1 cellular context compared by ENCODE assay signal in the genomic region with DNA sequence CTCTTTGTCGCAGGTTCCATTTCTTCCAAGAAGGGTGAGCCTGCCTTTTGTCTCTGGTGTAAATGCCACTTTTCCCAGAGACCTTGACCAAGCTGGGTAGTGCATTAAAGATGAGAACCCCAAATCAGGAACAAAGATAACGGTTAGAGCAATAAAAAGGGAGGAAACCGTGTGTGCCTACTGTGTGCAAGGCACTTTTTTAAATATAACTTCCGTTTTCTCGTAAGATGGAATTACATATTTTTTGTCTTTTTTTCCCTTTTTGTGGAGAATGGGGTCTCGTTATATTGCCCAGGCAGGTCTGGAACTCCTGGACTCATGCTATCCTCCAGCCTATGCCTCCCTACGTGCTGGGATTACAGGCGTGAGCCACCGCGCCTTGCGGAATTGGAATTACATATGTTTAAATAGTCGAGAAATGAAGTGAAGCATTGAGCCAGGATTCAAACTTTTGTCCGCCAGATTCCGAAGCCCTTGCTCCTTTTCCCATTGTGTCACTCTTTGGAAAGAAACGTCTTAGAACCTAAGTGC.
TF ChIP-seq lines count a peak whose summit lies in the region.

No MANE protein-coding gene starts in this region.

TF ChIP-seq in IMR-90, 13 proteins besides CTCF, POLR2A, EP300 and RAD21:
- TF ChIP-seq MAFK (IDR thresholded peaks at IDR 0.05; ENCODE audit: low read depth, low read length), result no peak
- no peak for TF ChIP-seq MAZ (IDR thresholded peaks at IDR 0.05; ENCODE audit: borderline replicate concordance, low read depth, low read length)
- no peak for TF ChIP-seq MXI1 (IDR thresholded peaks at IDR 0.05; ENCODE audit: borderline replicate concordance, low read depth, low read length)
- TF ChIP-seq, protein P1, sequence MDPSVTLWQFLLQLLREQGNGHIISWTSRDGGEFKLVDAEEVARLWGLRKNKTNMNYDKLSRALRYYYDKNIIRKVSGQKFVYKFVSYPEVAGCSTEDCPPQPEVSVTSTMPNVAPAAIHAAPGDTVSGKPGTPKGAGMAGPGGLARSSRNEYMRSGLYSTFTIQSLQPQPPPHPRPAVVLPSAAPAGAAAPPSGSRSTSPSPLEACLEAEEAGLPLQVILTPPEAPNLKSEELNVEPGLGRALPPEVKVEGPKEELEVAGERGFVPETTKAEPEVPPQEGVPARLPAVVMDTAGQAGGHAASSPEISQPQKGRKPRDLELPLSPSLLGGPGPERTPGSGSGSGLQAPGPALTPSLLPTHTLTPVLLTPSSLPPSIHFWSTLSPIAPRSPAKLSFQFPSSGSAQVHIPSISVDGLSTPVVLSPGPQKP (IDR thresholded peaks at IDR 0.05; ENCODE audit: borderline replicate concordance, low read depth, low read length), result no peak
- TF ChIP-seq NFE2L2 (IDR thresholded peaks at IDR 0.05; ENCODE audit: low read depth, low read length), result no peak
- TF ChIP-seq FOS (IDR thresholded peaks at IDR 0.05; ENCODE audit: low read depth, low read length), result no peak
- TF ChIP-seq RCOR1 (IDR thresholded peaks at IDR 0.05; ENCODE audit: insufficient replicate concordance, low read length), result no peak
- TF ChIP-seq, protein P2, sequence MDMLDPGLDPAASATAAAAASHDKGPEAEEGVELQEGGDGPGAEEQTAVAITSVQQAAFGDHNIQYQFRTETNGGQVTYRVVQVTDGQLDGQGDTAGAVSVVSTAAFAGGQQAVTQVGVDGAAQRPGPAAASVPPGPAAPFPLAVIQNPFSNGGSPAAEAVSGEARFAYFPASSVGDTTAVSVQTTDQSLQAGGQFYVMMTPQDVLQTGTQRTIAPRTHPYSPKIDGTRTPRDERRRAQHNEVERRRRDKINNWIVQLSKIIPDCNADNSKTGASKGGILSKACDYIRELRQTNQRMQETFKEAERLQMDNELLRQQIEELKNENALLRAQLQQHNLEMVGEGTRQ (IDR thresholded peaks at IDR 0.05; ENCODE audit: low read depth, low read length), result no peak
- no peak for TF ChIP-seq CHD1 (IDR thresholded peaks at IDR 0.05; ENCODE audit: low read depth, low read length)
- no peak for TF ChIP-seq BHLHE40 (IDR thresholded peaks at IDR 0.05; ENCODE audit: low read depth, low read length)
- no peak for TF ChIP-seq RFX5 (IDR thresholded peaks at IDR 0.05; ENCODE audit: low read depth, low read length)
